In the genomic region with DNA sequence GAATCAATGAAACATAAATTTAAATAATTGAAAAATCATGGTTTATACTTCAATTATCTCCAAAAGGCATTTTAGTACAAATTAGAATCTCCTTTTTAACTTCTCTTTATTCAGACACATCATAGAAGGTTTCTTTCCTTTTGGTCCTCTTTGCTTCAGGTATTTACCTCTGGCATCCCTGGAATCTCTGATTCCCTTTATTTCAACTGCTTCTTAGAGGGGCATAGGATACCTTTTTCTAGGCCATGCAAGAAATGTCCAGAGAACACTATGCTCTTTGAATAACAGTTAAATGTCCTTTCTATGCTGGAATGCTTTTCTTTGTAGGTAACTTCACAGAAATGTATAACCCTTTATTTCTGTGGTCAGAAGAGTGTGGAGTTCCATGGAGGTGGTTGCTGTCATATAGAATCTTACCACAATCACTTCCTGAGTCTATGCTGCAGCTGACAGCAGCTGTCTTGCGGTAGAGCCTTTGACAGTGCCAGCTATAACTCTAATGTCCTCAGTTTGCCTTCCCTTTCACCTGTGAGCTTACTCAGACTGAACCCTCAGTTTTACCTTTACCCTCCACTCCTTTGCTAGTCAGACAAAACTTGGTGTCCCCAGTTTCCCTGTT, we compare ENCODE assay signal across 8 cellular contexts. TPM values are rescaled to one million over a fixed set of nuclear protein-coding genes. Genes with fewer than 3 reads are reported as not detected.
DNase-seq lines count a peak whose midpoint lies in the region; ATAC-seq and TF ChIP-seq lines count a peak whose summit lies in the region.

No MANE protein-coding gene starts in this region.

- H3K4me3 ChIP-seq in Karpas-422 (ENCODE audit: low read length): no peak overlapping the region

- ATAC-seq in HG02885 (IDR thresholded peaks at IDR 0.05; ENCODE audit: poor library complexity, unreplicated experiment): peak; percentile 85
- peak; percentile 81 for ATAC-seq in stimulated activated effector memory CD8-positive, alpha-beta T cell treated with anti-CD3 and anti-CD28 coated beads, Interleukin-12 subunit alpha, Interleukin-12 subunit beta, amount 100 ng/mL, for 72 hours
- ATAC-seq in esophagus mucosa: no peak

- H3K4me1 ChIP-seq in Karpas-422 (ENCODE audit: low read length): no peaks in the 10 kb centered on the region

- peaks cover 16% of the 10 kb centered on the region for H3K4me1 Mint-ChIP-seq in activated CD4-positive, alpha-beta T cell treated with anti-CD3 and anti-CD28 coated beads, Interleukin-2, amount 10 ng/mL, durations not matched to agents 7 days and 5 days
- H3K4me1 Mint-ChIP-seq in stimulated activated effector memory CD8-positive, alpha-beta T cell treated with anti-CD3 and anti-CD28 coated beads, Interleukin-12 subunit alpha, Interleukin-12 subunit beta, amount 100 ng/mL, for 72 hours: peaks cover 7% of the 10 kb centered on the region

- no peak overlapping the region for H3K9ac ChIP-seq in Karpas-422 (ENCODE audit: low read length)

- no peak overlapping the region for H2AFZ ChIP-seq in Karpas-422 (ENCODE audit: low read length)

- POLR2A ChIA-PET in activated CD4-positive, alpha-beta T cell treated with anti-CD3 and anti-CD28 coated beads, Interleukin-2, amount 10 ng/mL, durations not matched to agents 7 days and 5 days (lab: Charles Lee): no interaction called here
- POLR2A ChIA-PET in RWPE1 (lab: Yijun Ruan, JAX; ENCODE audit: low non-redundant PET): no interaction called here

- H3K27me3 Mint-ChIP-seq in activated CD4-positive, alpha-beta T cell treated with anti-CD3 and anti-CD28 coated beads, Interleukin-2, amount 10 ng/mL, durations not matched to agents 7 days and 5 days: peaks cover 27% of the 10 kb centered on the region

- H3K79me2 ChIP-seq in Karpas-422 (ENCODE audit: low read length): no peaks in the 10 kb centered on the region

- peak overlapping the region; percentile 2 for H3K27ac Mint-ChIP-seq in activated CD4-positive, alpha-beta T cell treated with anti-CD3 and anti-CD28 coated beads, Interleukin-2, amount 10 ng/mL, durations not matched to agents 7 days and 5 days
- H3K27ac Mint-ChIP-seq in stimulated activated effector memory CD8-positive, alpha-beta T cell treated with anti-CD3 and anti-CD28 coated beads, Interleukin-12 subunit alpha, Interleukin-12 subunit beta, amount 100 ng/mL, for 72 hours: no peak overlapping the region

- H3K27ac ChIP-seq in RWPE1 (peak overlapping the region; percentile 70), Karpas-422 (ENCODE audit: low read length) (no peak overlapping the region)

- peak; percentile 59 for DNase-seq in activated CD4-positive, alpha-beta T cell treated with anti-CD3 and anti-CD28 coated beads, Interleukin-2, amount 10 ng/mL, durations not matched to agents 7 days and 5 days
- DNase-seq in activated CD4-positive, alpha-beta T cell treated with anti-CD3 and anti-CD28 coated beads, Interleukin-2, amount 50 U/mL, for 48 hours: no peak
- DNase-seq in RWPE1 (ENCODE audit: low spot score) (no peak), Karpas-422 (no peak), NCI-H69 (lab: John Stamatoyannopoulos, UW) (no peak)
- no peak for DNase-seq in stimulated activated effector memory CD8-positive, alpha-beta T cell treated with anti-CD3 and anti-CD28 coated beads, Interleukin-12 subunit alpha, Interleukin-12 subunit beta, amount 100 ng/mL, for 72 hours (ENCODE audit: low spot score in 2 of 2)

- H3K9me3 Mint-ChIP-seq in activated CD4-positive, alpha-beta T cell treated with anti-CD3 and anti-CD28 coated beads, Interleukin-2, amount 10 ng/mL, durations not matched to agents 7 days and 5 days: no peaks in the 10 kb centered on the region
- H3K9me3 Mint-ChIP-seq in stimulated activated effector memory CD8-positive, alpha-beta T cell treated with anti-CD3 and anti-CD28 coated beads, Interleukin-12 subunit alpha, Interleukin-12 subunit beta, amount 100 ng/mL, for 72 hours: no peaks in the 10 kb centered on the region

- H4K20me1 ChIP-seq in Karpas-422 (ENCODE audit: insufficient read depth, low read depth, low read length): no peaks in the 10 kb centered on the region

- H3K9me2 ChIP-seq in Karpas-422 (replicated peaks; ENCODE audit: insufficient read depth, low read length): no peaks in the 10 kb centered on the region

- no peaks in the 10 kb centered on the region for H3K36me3 Mint-ChIP-seq in activated CD4-positive, alpha-beta T cell treated with anti-CD3 and anti-CD28 coated beads, Interleukin-2, amount 10 ng/mL, durations not matched to agents 7 days and 5 days (ENCODE audit: low read depth)
- H3K36me3 Mint-ChIP-seq in stimulated activated effector memory CD8-positive, alpha-beta T cell treated with anti-CD3 and anti-CD28 coated beads, Interleukin-12 subunit alpha, Interleukin-12 subunit beta, amount 100 ng/mL, for 72 hours: no peaks in the 10 kb centered on the region

- H3K36me3 ChIP-seq in Karpas-422 (ENCODE audit: insufficient read depth, low read length): no peaks in the 10 kb centered on the region

- no peak overlapping the region for H3K4me2 ChIP-seq in Karpas-422 (ENCODE audit: low read depth, low read length, poor library complexity, severe bottlenecking)

- H3K9me3 ChIP-seq in Karpas-422 (ENCODE audit: low read length): no peaks in the 10 kb centered on the region

- no peaks in the 10 kb centered on the region for H3K27me3 ChIP-seq in Karpas-422 (ENCODE audit: low read length)

- TF ChIP-seq CTCF in RWPE1 (conservative IDR thresholded peaks at IDR 0.05; ENCODE audit: low read depth): no peak

- CTCF ChIA-PET in activated CD4-positive, alpha-beta T cell treated with anti-CD3 and anti-CD28 coated beads, Interleukin-2, amount 10 ng/mL, durations not matched to agents 7 days and 5 days (lab: Charles Lee): interaction anchor here (1.5 kb wide), 1 partner anchor 24 kb away, joined by 3 read pairs; no protein-coding TSS in a partner anchor
- CTCF ChIA-PET in RWPE1 (lab: Yijun Ruan, JAX): interaction anchor here (0.6 kb wide), 1 partner anchor 528 kb away, joined by 4 read pairs; no protein-coding TSS in a partner anchor

- H3K4me3 Mint-ChIP-seq in activated CD4-positive, alpha-beta T cell treated with anti-CD3 and anti-CD28 coated beads, Interleukin-2, amount 10 ng/mL, durations not matched to agents 7 days and 5 days: no peak overlapping the region
- H3K4me3 Mint-ChIP-seq in stimulated activated effector memory CD8-positive, alpha-beta T cell treated with anti-CD3 and anti-CD28 coated beads, Interleukin-12 subunit alpha, Interleukin-12 subunit beta, amount 100 ng/mL, for 72 hours: no peak overlapping the region

RNA-seq across cellular contexts. Expression of a gene that starts 8.6 kb away (rescaled TPM):
- total RNA-seq in activated CD4-positive, alpha-beta T cell treated with anti-CD3 and anti-CD28 coated beads, Interleukin-2, amount 10 ng/mL, durations not matched to agents 7 days and 5 days: under 1 TPM; 0.04 to 0.05 TPM
- not detected in 2 replicates for total RNA-seq in Karpas-422 (2014; rRNA removed; shearing (Covaris generic); ENCODE audit: low replicate concordance)
- total RNA-seq in esophagus mucosa: 15.9 TPM

Comparison
In these comparisons a context has a peak if more than half of its experiments do, and no peak if none do; other contexts are left out.
1. RNA of a gene that starts 8.6 kb away (total RNA-seq): 15.9 TPM in esophagus mucosa (single experiment); 0.04 to 0.05 TPM in activated CD4-positive, alpha-beta T cell treated with anti-CD3 and anti-CD28 coated beads, Interleukin-2, amount 10 ng/mL, durations not matched to agents 7 days and 5 days and not detected in Karpas-422; every median in the first group is over 10 times any median in the second.